ENCODE assay signal across 8 cellular contexts in genomic region chr20:58907481-58908137, GRCh38. TPM values are rescaled to one million over a fixed set of nuclear protein-coding genes. Genes with fewer than 3 reads are reported as not detected.
DNase-seq lines count a peak whose midpoint lies in the region; ATAC-seq and TF ChIP-seq lines count a peak whose summit lies in the region.

No MANE protein-coding gene starts in this region.

- DNase-seq in C1 segment of cervical spinal cord (lab: John Stamatoyannopoulos, UW) (peak in 12 of 14 donors; percentile 24 to 86 (median 52)), NCI-H226 (peak; percentile 48), middle frontal gyrus (ENCODE audit: extremely low spot score, low spot score) (peak; percentile 66)
- DNase-seq in activated CD4-positive, alpha-beta T cell treated with anti-CD3 and anti-CD28 coated beads, Interleukin-2, amount 10 ng/mL, durations not matched to agents 7 days and 5 days: peak; percentile 75

- H3K9me3 Mint-ChIP-seq in activated CD4-positive, alpha-beta T cell treated with anti-CD3 and anti-CD28 coated beads, Interleukin-2, amount 10 ng/mL, durations not matched to agents 7 days and 5 days: no peaks in the 10 kb centered on the region
- no peaks in the 10 kb centered on the region for H3K9me3 Mint-ChIP-seq in stimulated activated naive CD8-positive, alpha-beta T cell treated with anti-CD3 and anti-CD28 coated beads, Interleukin-15, Interleukin-2, amounts not matched to agents 100 ng/mL and 50 ng/mL, for 24 hours

- peak overlapping the region; percentile 32 for H3K4me3 ChIP-seq in endocrine pancreas (ENCODE audit: control insufficient read depth, insufficient read depth, low read length)

- ATAC-seq in HG03103 (IDR thresholded peaks at IDR 0.05; ENCODE audit: low read depth, unreplicated experiment): peak; percentile 82

- no peaks in the 10 kb centered on the region for H3K9me3 ChIP-seq in endocrine pancreas (ENCODE audit: control insufficient read depth, low read length)

- no peaks in the 10 kb centered on the region for H3K27me3 Mint-ChIP-seq in activated CD4-positive, alpha-beta T cell treated with anti-CD3 and anti-CD28 coated beads, Interleukin-2, amount 10 ng/mL, durations not matched to agents 7 days and 5 days
- H3K27me3 Mint-ChIP-seq in stimulated activated naive CD8-positive, alpha-beta T cell treated with anti-CD3 and anti-CD28 coated beads, Interleukin-15, Interleukin-2, amounts not matched to agents 100 ng/mL and 50 ng/mL, for 24 hours: no peaks in the 10 kb centered on the region

- POLR2A ChIA-PET in activated CD4-positive, alpha-beta T cell treated with anti-CD3 and anti-CD28 coated beads, Interleukin-2, amount 10 ng/mL, durations not matched to agents 7 days and 5 days (lab: Charles Lee): no interaction called here

- peaks cover 86% of the 10 kb centered on the region for H3K36me3 Mint-ChIP-seq in activated CD4-positive, alpha-beta T cell treated with anti-CD3 and anti-CD28 coated beads, Interleukin-2, amount 10 ng/mL, durations not matched to agents 7 days and 5 days (ENCODE audit: low read depth)
- H3K36me3 Mint-ChIP-seq in stimulated activated naive CD8-positive, alpha-beta T cell treated with anti-CD3 and anti-CD28 coated beads, Interleukin-15, Interleukin-2, amounts not matched to agents 100 ng/mL and 50 ng/mL, for 24 hours (ENCODE audit: low read depth): peaks cover 91% of the 10 kb centered on the region

- H3K4me1 Mint-ChIP-seq in activated CD4-positive, alpha-beta T cell treated with anti-CD3 and anti-CD28 coated beads, Interleukin-2, amount 10 ng/mL, durations not matched to agents 7 days and 5 days: peaks cover 79% of the 10 kb centered on the region
- peaks cover 77% of the 10 kb centered on the region for H3K4me1 Mint-ChIP-seq in stimulated activated naive CD8-positive, alpha-beta T cell treated with anti-CD3 and anti-CD28 coated beads, Interleukin-15, Interleukin-2, amounts not matched to agents 100 ng/mL and 50 ng/mL, for 24 hours (ENCODE audit: low read depth)

- CTCF ChIA-PET in activated CD4-positive, alpha-beta T cell treated with anti-CD3 and anti-CD28 coated beads, Interleukin-2, amount 10 ng/mL, durations not matched to agents 7 days and 5 days (lab: Charles Lee): interaction anchor here (1.3 to 1.7 kb wide), 2 partner anchors 10 to 12 kb away, joined by 3 to 4 read pairs; no protein-coding TSS in a partner anchor

- no peak overlapping the region for H3K9ac ChIP-seq in endocrine pancreas (ENCODE audit: control insufficient read depth, insufficient read depth, low read length)

- no peaks in the 10 kb centered on the region for H3K27me3 ChIP-seq in endocrine pancreas (ENCODE audit: control insufficient read depth, insufficient read depth, low read length)

- H3K4me1 ChIP-seq in endocrine pancreas (ENCODE audit: control insufficient read depth, insufficient read depth, low read length): peaks cover 27% of the 10 kb centered on the region

- H3K36me3 ChIP-seq in endocrine pancreas (ENCODE audit: control insufficient read depth, insufficient read depth, low read length): peaks cover 19% of the 10 kb centered on the region

- peak overlapping the region; percentile 85 for H3K27ac Mint-ChIP-seq in activated CD4-positive, alpha-beta T cell treated with anti-CD3 and anti-CD28 coated beads, Interleukin-2, amount 10 ng/mL, durations not matched to agents 7 days and 5 days
- peak overlapping the region; percentile 83 for H3K27ac Mint-ChIP-seq in stimulated activated naive CD8-positive, alpha-beta T cell treated with anti-CD3 and anti-CD28 coated beads, Interleukin-15, Interleukin-2, amounts not matched to agents 100 ng/mL and 50 ng/mL, for 24 hours

- peak; percentile 33 for TF ChIP-seq POLR2A in GM18951 (IDR thresholded peaks at IDR 0.05; ENCODE audit: extremely low read depth, insufficient read depth, insufficient read length)

- in situ Hi-C loops in GM18951 (cut with MboI; ENCODE audit: low sequenced_read_pairs, unreplicated experiment): loop anchor here (10.0 kb wide), 1 partner anchor 77 kb away; the partner anchor contains the start of gene NELFCD

- peak overlapping the region; percentile 66 for H3K4me3 Mint-ChIP-seq in activated CD4-positive, alpha-beta T cell treated with anti-CD3 and anti-CD28 coated beads, Interleukin-2, amount 10 ng/mL, durations not matched to agents 7 days and 5 days
- peak overlapping the region; percentile 68 for H3K4me3 Mint-ChIP-seq in stimulated activated naive CD8-positive, alpha-beta T cell treated with anti-CD3 and anti-CD28 coated beads, Interleukin-15, Interleukin-2, amounts not matched to agents 100 ng/mL and 50 ng/mL, for 24 hours

RNA-seq across cellular contexts. Expression of gene GNAS, which starts 55.1 kb away (rescaled TPM):
- total RNA-seq in activated CD4-positive, alpha-beta T cell treated with anti-CD3 and anti-CD28 coated beads, Interleukin-2, amount 10 ng/mL, durations not matched to agents 7 days and 5 days: 1,000 to 10,000 TPM; 1,022 to 1,326 TPM

RNA-seq across cellular contexts. Expression of gene GNAS-AS1, which starts 56.9 kb away (rescaled TPM):
- 1 to 10 TPM in 1 of 2 experiments, under 1 TPM in 1; 0.96 to 1.5 TPM for total RNA-seq in activated CD4-positive, alpha-beta T cell treated with anti-CD3 and anti-CD28 coated beads, Interleukin-2, amount 10 ng/mL, durations not matched to agents 7 days and 5 days

Comparison
In these comparisons a context has a peak if more than half of its experiments do, and no peak if none do; other contexts are left out.
1. Peak in every context shown above with its lines: DNase-seq, ATAC-seq and H3K4me3 ChIP-seq.